ENCODE assay signal across 8 cellular contexts in genomic region chr15:90869601-90870353, GRCh38. TPM values are rescaled to one million over a fixed set of nuclear protein-coding genes. Genes with fewer than 3 reads are reported as not detected.
DNase-seq lines count a peak whose midpoint lies in the region; ATAC-seq and TF ChIP-seq lines count a peak whose summit lies in the region.

No MANE protein-coding gene starts in this region.

- peaks cover 60% of the 10 kb centered on the region for H3K4me1 Mint-ChIP-seq in WTC11

- no peaks in the 10 kb centered on the region for H3K9me3 ChIP-seq in MG63
- H3K9me3 ChIP-seq in muscle layer of duodenum (ENCODE audit: control insufficient read depth in 1 of 2, low read length in 2 of 2): no peaks in the 10 kb centered on the region
- H3K9me3 ChIP-seq in thymus (ENCODE audit: control insufficient read depth): no peaks in the 10 kb centered on the region

- WGBS in thymus: 55% methylated on average over 9 of the region's 9 CpGs

- H3K27ac ChIP-seq in muscle layer of duodenum (ENCODE audit: low read length) (peak overlapping the region; percentile 88), thymus (ENCODE audit: low read depth) (peak overlapping the region; percentile 1)

- TF ChIP-seq CTCF in WTC11 (IDR thresholded peaks at IDR 0.05) (no peak), epithelial cell of proximal tubule (conservative IDR thresholded peaks at IDR 0.05; ENCODE audit: low read depth, low read length) (no peak), GM20000 (IDR thresholded peaks at IDR 0.05; ENCODE audit: extremely low read depth, missing control alignments) (no peak)

- peak overlapping the region; percentile 91 for H3K27ac Mint-ChIP-seq in WTC11

- CTCF ChIA-PET in WTC11 (lab: Charles Lee): interaction anchor here (0.6 to 4.9 kb wide), 11 partner anchors 10 to 364 kb away, joined by 3 to 27 read pairs (median 4); partner anchors contain the start of genes HDDC3 and UNC45A

- H3K4me3 ChIP-seq in MG63 (no peak overlapping the region), epithelial cell of proximal tubule (ENCODE audit: low read depth, low read length) (peak overlapping the region; percentile 83), muscle layer of duodenum (ENCODE audit: low read depth in 1 of 2, low read length in 2 of 2) (peak overlapping the region; percentile 73 to 78), thymus (ENCODE audit: low read length) (no peak overlapping the region)

- H3K4me3 Mint-ChIP-seq in WTC11: peak overlapping the region; percentile 75

- no peaks in the 10 kb centered on the region; the same call in 1 of the 2 replicates for H3K27me3 Mint-ChIP-seq in WTC11 (ENCODE audit: low read depth)

- DNase-seq in DMS53 treated with DMSO at 0.1 percent for 48 hours (lab: John Stamatoyannopoulos, UW; ENCODE audit: unreplicated experiment) (peak; percentile 49), MG63 (peak; percentile 84), WTC11 (ENCODE audit: low spot score) (peak; percentile 69), epithelial cell of proximal tubule (ENCODE audit: low read depth) (peak; percentile 40), GM20000 (ENCODE audit: low spot score) (no peak), epidermal melanocyte (ENCODE audit: insufficient read length, low spot score) (no peak)

- no peaks in the 10 kb centered on the region for H3K36me3 Mint-ChIP-seq in WTC11

- H3K36me3 ChIP-seq in MG63 (peaks cover 5% of the 10 kb centered on the region; the same call in 1 of the 2 replicates), muscle layer of duodenum (ENCODE audit: control insufficient read depth in 1 of 2, insufficient read depth in 2 of 2, low read length in 2 of 2) (no peaks in the 10 kb centered on the region), thymus (ENCODE audit: control insufficient read depth, insufficient read depth) (no peaks in the 10 kb centered on the region)

- H3K4me1 ChIP-seq in muscle layer of duodenum (ENCODE audit: control insufficient read depth in 1 of 2, insufficient read depth in 2 of 2, low read length in 2 of 2) (peaks cover 27 to 42% of the 10 kb centered on the region in 2 donors), thymus (ENCODE audit: control insufficient read depth, insufficient read depth, low read length) (peaks cover 25% of the 10 kb centered on the region)

- H3K9me3 Mint-ChIP-seq in WTC11: no peaks in the 10 kb centered on the region

- peak; percentile 39 for ATAC-seq in WTC11

- POLR2A ChIA-PET in WTC11 (lab: Charles Lee): interaction anchor here (2.3 to 4.6 kb wide), 2 partner anchors 15 to 30 kb away, joined by 8 to 22 read pairs; partner anchors contain the start of gene FES

- no peaks in the 10 kb centered on the region for H3K27me3 ChIP-seq in MG63
- H3K27me3 ChIP-seq in muscle layer of duodenum (ENCODE audit: low read depth, low read length): no peaks in the 10 kb centered on the region
- H3K27me3 ChIP-seq in thymus (ENCODE audit: control insufficient read depth, insufficient read depth): no peaks in the 10 kb centered on the region

TF ChIP-seq in WTC11, 78 proteins besides CTCF, POLR2A, EP300 and RAD21:
- TF ChIP-seq SP1 (CRISPR knock-in tag; conservative IDR thresholded peaks at IDR 0.05) (0 out of 2 replicates have a peak, but pooled peaks have one; percentile 29), ZNF219 (CRISPR knock-in tag; IDR thresholded peaks at IDR 0.05; ENCODE audit: borderline replicate concordance) (no peak), HMGA2 (CRISPR knock-in tag; IDR thresholded peaks at IDR 0.05) (no peak), ZNF121 (CRISPR knock-in tag; IDR thresholded peaks at IDR 0.05) (peak; percentile 75; the same call in 1 of the 2 replicates), FOXJ3 (CRISPR knock-in tag; IDR thresholded peaks at IDR 0.05; ENCODE audit: borderline replicate concordance) (no peak), ZNF317 (CRISPR knock-in tag; IDR thresholded peaks at IDR 0.05; ENCODE audit: borderline replicate concordance, low read depth) (no peak), ZMAT4 (CRISPR knock-in tag; IDR thresholded peaks at IDR 0.05) (no peak), ETV6 (CRISPR knock-in tag; IDR thresholded peaks at IDR 0.05) (peak; percentile 51; the same call in 1 of the 2 replicates), ZNF423 (CRISPR knock-in tag; IDR thresholded peaks at IDR 0.05) (peak; percentile 83), USF1 (CRISPR knock-in tag; IDR thresholded peaks at IDR 0.05) (no peak)

RNA-seq across cellular contexts. Expression of gene FURIN, which starts 1.4 kb away (rescaled TPM):
- 14.7 and 19.3 TPM in 2 replicates for total RNA-seq in MG63 (2014; rRNA removed; shearing (Covaris generic); ENCODE audit: low replicate concordance)
- total RNA-seq in WTC11 (2021): 36.8 to 46.3 TPM (median 38.6 TPM) in 3 replicates
- 91.0 and 104 TPM in 2 replicates for total RNA-seq in epithelial cell of proximal tubule
- polyA plus RNA-seq in thymus: 36.7 TPM

RNA-seq across cellular contexts. Expression of gene FES, which starts 14.5 kb away (rescaled TPM):
- total RNA-seq in MG63 (2014; rRNA removed; shearing (Covaris generic); ENCODE audit: low replicate concordance): 10.5 and 13.7 TPM in 2 replicates
- total RNA-seq in WTC11 (2021) (9.7 to 10.2 TPM (median 10.0 TPM) in 3 replicates), epithelial cell of proximal tubule (24.6 and 24.7 TPM in 2 replicates)
- 19.4 TPM for polyA plus RNA-seq in thymus

RNA-seq across cellular contexts. Expression of gene MAN2A2, which starts 33.3 kb away (rescaled TPM):
- total RNA-seq in MG63 (2014; rRNA removed; shearing (Covaris generic); ENCODE audit: low replicate concordance): 9.5 and 45.8 TPM in 2 replicates
- total RNA-seq in WTC11 (2021): 27.9 to 31.5 TPM (median 31.0 TPM) in 3 replicates
- total RNA-seq in epithelial cell of proximal tubule: 19.8 and 25.3 TPM in 2 replicates
- polyA plus RNA-seq in thymus: 46.5 TPM

Comparison
In these comparisons a context has a peak if more than half of its experiments do, and no peak if none do; other contexts are left out.
1. DNase-seq: peak in DMS53 treated with DMSO at 0.1 percent for 48 hours (single experiment), MG63 (single experiment), WTC11 (single experiment) and epithelial cell of proximal tubule (single experiment); none in GM20000 (single experiment) and epidermal melanocyte (single experiment).
2. H3K4me3 ChIP-seq: peak in epithelial cell of proximal tubule (single experiment) and muscle layer of duodenum (2 of 2); none in MG63 (single experiment) and thymus (single experiment).